Comparison of ENCODE assay signal across 21 cellular contexts in genomic region chr2:217360111-217360510, GRCh38.
A peak's percentile ranks its signal among the peaks of the same experiment; 100 is the strongest.
DNase-seq lines count a peak whose midpoint lies in the region; FAIRE-seq and TF ChIP-seq lines count a peak whose summit lies in the region.
"Had no signal": no experiment of that assay in that cellular context is flagged by ENCODE, and none has a peak within 500 bp of the region (broad histone marks: within the 10 kb centered on the region; RNA-seq: fewer than 3 reads in every experiment).

No MANE protein-coding gene starts in this region.

- DNase-seq in HFFc6 (no peak), coronary artery (ENCODE audit: low spot score) (no peak), midbrain (lab: John Stamatoyannopoulos, UW) (peak; percentile 8), thyroid gland (peak; percentile 60 to 69), RCC 7860 (ENCODE audit: low spot score) (no peak), GM12892 (ENCODE audit: insufficient read length) (no peak)
- no peak for DNase-seq in activated CD4-positive, alpha-beta memory T cell treated with anti-CD3 and anti-CD28 coated beads for 36 hours
- DNase-seq: activated CD8-positive, alpha-beta T cell treated with anti-CD3 and anti-CD28 coated beads, Interleukin-2, amount 10 ng/mL, durations not matched to agents 7 days and 5 days; activated naive CD4-positive, alpha-beta T cell treated with anti-CD3 and anti-CD28 coated beads, Interleukin-2, amount 10 ng/mL, durations not matched to agents 7 days and 5 days; activated T-cell treated with anti-CD3 and anti-CD28 coated beads, Interleukin-2, amount 50 U/mL, for 24 hours; Calu3; effector memory CD4-positive, alpha-beta T cell; natural killer cell; NCI-H1105 treated with DMSO at 0.1 percent for 48 hours; NCI-H2107; NCI-H524; stimulated activated CD4-positive, alpha-beta T cell treated with anti-CD3 and anti-CD28 coated beads, Interleukin-4, amount 100 ng/mL, for 4 hours had no signal

- H3K4me3 ChIP-seq in coronary artery (no peak overlapping the region), thyroid gland (replicated peaks in 1 of 3) (no peak overlapping the region)
- H3K4me3 ChIP-seq: smooth muscle cell had no signal

- no peaks in the 10 kb centered on the region for H3K27me3 ChIP-seq in thyroid gland

- no peaks in the 10 kb centered on the region for H3K9me3 ChIP-seq in thyroid gland

- FAIRE-seq in RCC 7860 (lab: Jason Lieb, UNC) (no peak), GM12892 (lab: Jason Lieb, UNC) (no peak)

- TF ChIP-seq CTCF in HFFc6 (IDR thresholded peaks at IDR 0.05) (no peak), coronary artery (IDR thresholded peaks at IDR 0.05) (no peak), thyroid gland (IDR thresholded peaks at IDR 0.05) (no peak)

- TF ChIP-seq POLR2A in thyroid gland (IDR thresholded peaks at IDR 0.05) (peak in 1 of 2 donors; percentile 27), GM12892 (IDR thresholded peaks at IDR 0.05; ENCODE audit: low read depth, low read length) (no peak)

- peak overlapping the region; percentile 55 to 85 for H3K27ac ChIP-seq in coronary artery
- H3K27ac ChIP-seq in thyroid gland, result peak overlapping the region; percentile 91 to 98 (median 97)

- no peaks in the 10 kb centered on the region for H3K36me3 ChIP-seq in thyroid gland

- no peak overlapping the region for H3K4me3 Mint-ChIP-seq in HFFc6
- no peak overlapping the region for H3K4me3 Mint-ChIP-seq in activated CD4-positive, alpha-beta memory T cell treated with anti-CD3 and anti-CD28 coated beads for 36 hours
- H3K4me3 Mint-ChIP-seq: activated CD8-positive, alpha-beta T cell treated with anti-CD3 and anti-CD28 coated beads, Interleukin-2, amount 10 ng/mL, durations not matched to agents 7 days and 5 days; activated naive CD4-positive, alpha-beta T cell treated with anti-CD3 and anti-CD28 coated beads, Interleukin-2, amount 10 ng/mL, durations not matched to agents 7 days and 5 days; activated T-cell treated with anti-CD3 and anti-CD28 coated beads, Interleukin-2, amount 50 U/mL, for 24 hours; B cell; natural killer cell; T-helper 2 cell treated with Interferon-gamma antibody and Interleukin-4, amounts not matched to agents 5 μg/mL and 100 μg/mL, for 36 hours; WTC11 had no signal

- H3K4me1 ChIP-seq in thyroid gland, result peaks cover 75 to 87% of the 10 kb centered on the region in 2 donors

- peaks cover 15% of the 10 kb centered on the region for H3K36me3 Mint-ChIP-seq in HFFc6 (ENCODE audit: low read depth)
- H3K36me3 Mint-ChIP-seq in activated CD4-positive, alpha-beta memory T cell treated with anti-CD3 and anti-CD28 coated beads for 36 hours, result no peaks in the 10 kb centered on the region
- H3K36me3 Mint-ChIP-seq: activated naive CD4-positive, alpha-beta T cell treated with anti-CD3 and anti-CD28 coated beads, Interleukin-2, amount 10 ng/mL, durations not matched to agents 7 days and 5 days; natural killer cell; WTC11 had no signal

- intact Hi-C loops in thyroid gland (cut with DNase I), result loop anchor here (10.0 kb wide), 2 partner anchors 75 to 665 kb away; partner anchors contain the start of gene IGFBP5
- intact Hi-C loops in activated CD4-positive, alpha-beta memory T cell treated with anti-CD3 and anti-CD28 coated beads for 36 hours (cut with micrococcal nuclease), result no loop called here

- peak overlapping the region; percentile 7; the same call in 1 of the 2 replicates for H3K27ac Mint-ChIP-seq in HFFc6
- no peak overlapping the region for H3K27ac Mint-ChIP-seq in activated CD4-positive, alpha-beta memory T cell treated with anti-CD3 and anti-CD28 coated beads for 36 hours
- H3K27ac Mint-ChIP-seq: activated CD8-positive, alpha-beta T cell treated with anti-CD3 and anti-CD28 coated beads, Interleukin-2, amount 10 ng/mL, durations not matched to agents 7 days and 5 days; activated naive CD4-positive, alpha-beta T cell treated with anti-CD3 and anti-CD28 coated beads, Interleukin-2, amount 10 ng/mL, durations not matched to agents 7 days and 5 days; activated T-cell treated with anti-CD3 and anti-CD28 coated beads, Interleukin-2, amount 50 U/mL, for 24 hours; B cell; natural killer cell; T-helper 2 cell treated with Interferon-gamma antibody and Interleukin-4, amounts not matched to agents 5 μg/mL and 100 μg/mL, for 36 hours; WTC11 had no signal

- H3K4me1 Mint-ChIP-seq in HFFc6 (ENCODE audit: low read depth), result peaks cover 85% of the 10 kb centered on the region
- no peaks in the 10 kb centered on the region for H3K4me1 Mint-ChIP-seq in activated CD4-positive, alpha-beta memory T cell treated with anti-CD3 and anti-CD28 coated beads for 36 hours (ENCODE audit: low read depth)
- H3K4me1 Mint-ChIP-seq: activated naive CD4-positive, alpha-beta T cell treated with anti-CD3 and anti-CD28 coated beads, Interleukin-2, amount 10 ng/mL, durations not matched to agents 7 days and 5 days; natural killer cell had no signal

- no peaks in the 10 kb centered on the region for H3K9me3 Mint-ChIP-seq in HFFc6
- no peaks in the 10 kb centered on the region for H3K9me3 Mint-ChIP-seq in activated CD4-positive, alpha-beta memory T cell treated with anti-CD3 and anti-CD28 coated beads for 36 hours
- H3K9me3 Mint-ChIP-seq: activated naive CD4-positive, alpha-beta T cell treated with anti-CD3 and anti-CD28 coated beads, Interleukin-2, amount 10 ng/mL, durations not matched to agents 7 days and 5 days; activated T-cell treated with anti-CD3 and anti-CD28 coated beads, Interleukin-2, amount 50 U/mL, for 24 hours; natural killer cell; T-helper 2 cell treated with Interferon-gamma antibody and Interleukin-4, amounts not matched to agents 5 μg/mL and 100 μg/mL, for 36 hours had no signal

- WGBS in thyroid gland, 2 donors, result 20 to 21% methylated on average over 2 of the region's 2 CpGs

- H3K27me3 Mint-ChIP-seq in HFFc6 (ENCODE audit: insufficient read depth), result peaks cover 3% of the 10 kb centered on the region
- H3K27me3 Mint-ChIP-seq in activated CD4-positive, alpha-beta memory T cell treated with anti-CD3 and anti-CD28 coated beads for 36 hours, result no peaks in the 10 kb centered on the region
- H3K27me3 Mint-ChIP-seq: activated naive CD4-positive, alpha-beta T cell treated with anti-CD3 and anti-CD28 coated beads, Interleukin-2, amount 10 ng/mL, durations not matched to agents 7 days and 5 days; activated T-cell treated with anti-CD3 and anti-CD28 coated beads, Interleukin-2, amount 50 U/mL, for 24 hours had no signal

- CTCF ChIA-PET in activated CD4-positive, alpha-beta memory T cell treated with anti-CD3 and anti-CD28 coated beads for 36 hours (lab: Charles Lee), result no interaction called here

- POLR2A ChIA-PET in activated CD4-positive, alpha-beta memory T cell treated with anti-CD3 and anti-CD28 coated beads for 36 hours (lab: Charles Lee), result no interaction called here

Comparison
In these comparisons a context has a peak if more than half of its experiments do, and no peak if none do; other contexts are left out.
1. DNase-seq: peak in midbrain (single experiment) and thyroid gland (2 of 2); none in HFFc6 (single experiment), coronary artery (single experiment), RCC 7860 (single experiment), activated CD4-positive, alpha-beta memory T cell treated with anti-CD3 and anti-CD28 coated beads for 36 hours (single experiment) and GM12892 (single experiment).